ENCODE assay signal across 26 cellular contexts in the genomic region with DNA sequence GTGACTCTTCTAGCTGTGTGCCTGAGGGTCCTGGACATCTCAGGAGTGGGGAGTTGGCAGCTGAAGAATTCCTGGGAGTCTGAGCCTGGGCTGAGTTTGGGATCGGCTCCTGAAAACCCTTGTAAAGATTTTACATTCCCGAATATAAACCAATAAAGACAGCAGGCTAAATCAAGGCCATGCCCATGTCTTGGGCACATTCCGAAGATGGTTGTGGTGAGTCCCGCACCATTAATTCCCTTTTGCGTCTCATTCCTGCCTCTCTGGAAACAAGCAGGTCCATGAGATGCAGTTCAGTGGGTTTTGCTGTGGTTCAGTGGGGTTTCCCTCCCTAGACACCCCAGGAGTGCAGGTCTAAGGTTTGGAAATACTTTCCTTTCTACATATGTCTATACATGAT.
DNase-seq lines count a peak whose midpoint lies in the region; ATAC-seq, FAIRE-seq and TF ChIP-seq lines count a peak whose summit lies in the region.
"Had no signal": no experiment of that assay in that cellular context is flagged by ENCODE, and none has a peak within 500 bp of the region (broad histone marks: within the 10 kb centered on the region; RNA-seq: fewer than 3 reads in every experiment).

No MANE protein-coding gene starts in this region.

- peak; percentile 79 for DNase-seq in Caki2 (ENCODE audit: low read depth)
- DNase-seq in kidney, result peak; percentile 18
- no peak for DNase-seq in smooth muscle cell (lab: John Stamatoyannopoulos, UW; ENCODE audit: unreplicated experiment)
- DNase-seq in MV-4-11 (lab: John Stamatoyannopoulos, UW), result no peak
- no peak for DNase-seq in stimulated activated naive CD4-positive, alpha-beta T cell (lab: John Stamatoyannopoulos, UW)
- DNase-seq: activated CD8-positive, alpha-beta T cell treated with anti-CD3 and anti-CD28 coated beads, Interleukin-2, amount 10 ng/mL, durations not matched to agents 7 days and 5 days; CD4-positive, alpha-beta memory T cell; central memory CD4-positive, alpha-beta T cell; dermis blood vessel endothelial cell; DMS 273 treated with DMSO at 0.1 percent for 48 hours; gastrocnemius medialis; hippocampal formation; IMR-90; midbrain; natural killer cell; NCI-H1417 treated with DMSO at 0.1 percent for 48 hours; NCI-H2081 treated with DMSO at 0.1 percent for 48 hours; NCI-H226; NCI-H69; retina; SJCRH30; stimulated activated CD4-positive, alpha-beta T cell treated with anti-CD3 and anti-CD28 coated beads, Interleukin-2, amount 100 ng/mL, for 24 hours had no signal

- no peaks in the 10 kb centered on the region for H3F3A ChIP-seq in smooth muscle cell (ENCODE audit: low read depth)

- intact Hi-C loops in kidney (cut with DNase I), result no loop called here

- H3K27ac ChIP-seq in kidney (ENCODE audit: low read depth in 2 of 2, low read length in 2 of 2), result no peak overlapping the region
- H3K27ac ChIP-seq in smooth muscle cell (ENCODE audit: low read depth), result no peak overlapping the region
- H3K27ac ChIP-seq: gastrocnemius medialis, SJCRH30 had no signal

- no peaks in the 10 kb centered on the region for H3K79me2 ChIP-seq in smooth muscle cell (ENCODE audit: low read depth)

- H3K36me3 ChIP-seq in kidney (ENCODE audit: control insufficient read depth in 1 of 2, insufficient read depth in 2 of 2, low read length in 2 of 2), result no peaks in the 10 kb centered on the region
- H3K36me3 ChIP-seq in smooth muscle cell (ENCODE audit: low read depth), result no peaks in the 10 kb centered on the region
- H3K36me3 ChIP-seq: gastrocnemius medialis, SJCRH30 had no signal

- no peak for TF ChIP-seq CTCF in kidney (IDR thresholded peaks at IDR 0.05; ENCODE audit: borderline replicate concordance, extremely low read depth, insufficient read depth)
- no peak for TF ChIP-seq CTCF in smooth muscle cell (IDR thresholded peaks at IDR 0.05; ENCODE audit: borderline replicate concordance, insufficient read depth, poor library complexity, severe bottlenecking)

- H3K9ac ChIP-seq in kidney (ENCODE audit: low read length in 2 of 2) (no peak overlapping the region), smooth muscle cell (ENCODE audit: low read depth) (no peak overlapping the region)

- in situ Hi-C loops in Caki2 (cut with HindIII; ENCODE audit: low pct_unique_long_range_greater_than_20kb, low sequenced_read_pairs), result no loop called here

- H2AFZ ChIP-seq in smooth muscle cell (ENCODE audit: low read depth), result peak overlapping the region; percentile 43

- H3K4me2 ChIP-seq in smooth muscle cell, result no peak overlapping the region

- FAIRE-seq in kidney (lab: Jason Lieb, UNC), result no peak
- FAIRE-seq: endometrium, H1 had no signal

- no peaks in the 10 kb centered on the region for H3K4me1 ChIP-seq in kidney (ENCODE audit: control insufficient read depth in 1 of 2, insufficient read depth in 1 of 2, low read depth in 1 of 2, low read length in 2 of 2)
- H3K4me1 ChIP-seq in smooth muscle cell (ENCODE audit: low read depth), result no peaks in the 10 kb centered on the region
- H3K4me1 ChIP-seq: gastrocnemius medialis, SJCRH30 had no signal

- no peaks in the 10 kb centered on the region for H4K20me1 ChIP-seq in smooth muscle cell (ENCODE audit: low read depth)

- no peak overlapping the region for H3K4me3 ChIP-seq in kidney (ENCODE audit: low read length in 2 of 2)
- no peak overlapping the region for H3K4me3 ChIP-seq in smooth muscle cell
- H3K4me3 ChIP-seq: gastrocnemius medialis, SJCRH30 had no signal

- H3K27me3 ChIP-seq in smooth muscle cell (ENCODE audit: low read depth), result no peaks in the 10 kb centered on the region
- H3K27me3 ChIP-seq: gastrocnemius medialis, SJCRH30 had no signal

- ATAC-seq in SK-N-SH treated with all-trans-retinoic acid at 6 μM for 48 hours, result peak; percentile 40; the same call in 2 of the 3 replicates
- ATAC-seq in HG03439 (IDR thresholded peaks at IDR 0.05; ENCODE audit: unreplicated experiment), result no peak
- ATAC-seq: activated CD8-positive, alpha-beta T cell treated with anti-CD3 and anti-CD28 coated beads, Interleukin-2, amount 10 ng/mL, durations not matched to agents 7 days and 5 days; gastrocnemius medialis; natural killer cell had no signal

- H3K9me3 ChIP-seq in kidney (ENCODE audit: control insufficient read depth in 1 of 2, low read length in 2 of 2) (no peaks in the 10 kb centered on the region), smooth muscle cell (replicated peaks; ENCODE audit: low read depth) (no peaks in the 10 kb centered on the region)
- H3K9me3 ChIP-seq: gastrocnemius medialis, SJCRH30 had no signal

- 39% methylated on average over 5 of the region's 5 CpGs for WGBS in smooth muscle cell (ENCODE audit: low lambda C conversion rate)

TF ChIP-seq in SK-N-SH treated with all-trans-retinoic acid at 6 μM for 48 hours, 23 proteins besides CTCF, POLR2A, EP300 and RAD21:
- TF ChIP-seq CREB5 (CRISPR knock-in tag; IDR thresholded peaks at IDR 0.05; ENCODE audit: low read depth) (no peak), ESRRG (CRISPR knock-in tag; IDR thresholded peaks at IDR 0.05) (no peak), ZNF70 (CRISPR knock-in tag; IDR thresholded peaks at IDR 0.05) (no peak), CSDC2 (CRISPR knock-in tag; IDR thresholded peaks at IDR 0.05) (no peak), TCF4 (CRISPR knock-in tag; IDR thresholded peaks at IDR 0.05; ENCODE audit: borderline replicate concordance) (no peak), ZNF8 (CRISPR knock-in tag; IDR thresholded peaks at IDR 0.05) (no peak), CSRNP3 (CRISPR knock-in tag; IDR thresholded peaks at IDR 0.05) (no peak), GLIS3 (CRISPR knock-in tag; IDR thresholded peaks at IDR 0.05) (no peak), PPARA (CRISPR knock-in tag; IDR thresholded peaks at IDR 0.05; ENCODE audit: borderline replicate concordance) (no peak)
- TF ChIP-seq, protein P1, sequence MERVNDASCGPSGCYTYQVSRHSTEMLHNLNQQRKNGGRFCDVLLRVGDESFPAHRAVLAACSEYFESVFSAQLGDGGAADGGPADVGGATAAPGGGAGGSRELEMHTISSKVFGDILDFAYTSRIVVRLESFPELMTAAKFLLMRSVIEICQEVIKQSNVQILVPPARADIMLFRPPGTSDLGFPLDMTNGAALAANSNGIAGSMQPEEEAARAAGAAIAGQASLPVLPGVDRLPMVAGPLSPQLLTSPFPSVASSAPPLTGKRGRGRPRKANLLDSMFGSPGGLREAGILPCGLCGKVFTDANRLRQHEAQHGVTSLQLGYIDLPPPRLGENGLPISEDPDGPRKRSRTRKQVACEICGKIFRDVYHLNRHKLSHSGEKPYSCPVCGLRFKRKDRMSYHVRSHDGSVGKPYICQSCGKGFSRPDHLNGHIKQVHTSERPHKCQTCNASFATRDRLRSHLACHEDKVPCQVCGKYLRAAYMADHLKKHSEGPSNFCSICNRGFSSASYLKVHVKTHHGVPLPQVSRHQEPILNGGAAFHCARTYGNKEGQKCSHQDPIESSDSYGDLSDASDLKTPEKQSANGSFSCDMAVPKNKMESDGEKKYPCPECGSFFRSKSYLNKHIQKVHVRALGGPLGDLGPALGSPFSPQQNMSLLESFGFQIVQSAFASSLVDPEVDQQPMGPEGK (CRISPR knock-in tag; IDR thresholded peaks at IDR 0.05; ENCODE audit: borderline replicate concordance), result no peak

Comparison
In these comparisons a context has a peak if more than half of its experiments do, and no peak if none do; other contexts are left out.
1. DNase-seq: peak in Caki2 (single experiment) and kidney (single experiment); none in smooth muscle cell (single experiment), MV-4-11 (single experiment) and stimulated activated naive CD4-positive, alpha-beta T cell (0 of 6).